ENCODE assay signal across 8 cellular contexts in the genomic region with DNA sequence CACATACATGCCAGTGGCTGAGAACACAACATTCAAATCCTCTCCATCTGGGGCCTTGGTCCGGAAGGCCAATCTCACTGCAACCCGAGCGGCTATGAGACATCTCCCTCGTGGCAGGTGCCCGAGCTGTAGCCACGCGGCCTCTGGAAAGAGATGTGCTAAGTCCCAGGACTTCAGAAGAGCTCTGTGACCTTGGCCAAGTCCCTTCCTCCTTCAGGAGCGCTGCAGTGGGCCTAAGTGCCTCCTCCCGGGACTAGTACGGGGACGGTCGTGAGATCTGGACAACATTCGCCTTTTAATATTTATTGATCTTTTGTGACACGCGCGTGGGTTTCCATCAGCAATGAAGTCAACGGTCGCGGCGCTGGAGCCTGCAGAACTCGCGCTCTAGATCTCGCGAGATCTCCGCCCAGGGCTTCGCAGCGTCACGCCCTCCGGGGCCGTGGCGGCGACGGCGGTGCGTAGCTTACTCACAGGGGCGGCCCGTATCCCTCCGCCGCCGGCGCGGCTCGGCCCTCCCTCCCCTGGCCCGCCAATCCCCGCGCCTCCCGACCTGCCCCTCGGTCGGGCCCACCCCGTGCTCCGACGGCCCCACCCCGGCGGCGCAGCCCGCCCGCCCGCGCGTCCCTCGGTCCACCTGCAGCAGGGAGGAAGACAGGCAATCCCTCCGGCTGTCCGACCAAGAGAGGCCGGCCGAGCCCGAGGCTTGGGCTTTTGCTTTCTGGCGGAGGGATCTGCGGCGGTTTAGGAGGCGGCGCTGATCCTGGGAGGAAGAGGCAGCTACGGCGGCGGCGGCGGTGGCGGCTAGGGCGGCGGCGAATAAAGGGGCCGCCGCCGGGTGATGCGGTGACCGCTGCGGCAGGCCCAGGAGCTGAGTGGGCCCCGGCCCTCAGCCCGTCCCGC. TPM values are rescaled to one million over a fixed set of nuclear protein-coding genes. Genes with fewer than 3 reads are reported as not detected.
DNase-seq lines count a peak whose midpoint lies in the region; ATAC-seq and TF ChIP-seq lines count a peak whose summit lies in the region.

Gene UBE2D2 (plus strand): TSS at position 588 of the 903 bp plus-strand sequence. CDS start 453 bp downstream, outside the sequence.

- peak within 1 kb of the TSS; percentile 86 for H3K4me2 ChIP-seq in hepatocyte

- H3K4me3 ChIP-seq in hepatocyte = peak within 1 kb of the TSS; percentile 93
- H3K4me3 ChIP-seq in aorta (ENCODE audit: low read length in 2 of 2) = peak within 1 kb of the TSS; percentile 87 to 98

- peaks cover 40% of the 10 kb centered on the region for H4K20me1 ChIP-seq in hepatocyte (ENCODE audit: insufficient read depth, poor library complexity, severe bottlenecking)

- ATAC-seq in GM18517 (IDR thresholded peaks at IDR 0.05; ENCODE audit: unreplicated experiment) = peak; percentile 66
- ATAC-seq in HG03039 (IDR thresholded peaks at IDR 0.05; ENCODE audit: unreplicated experiment) = peak; percentile 79
- ATAC-seq in aorta (ENCODE audit: low FRiP score) = peak; percentile 99

- H3K36me3 ChIP-seq in hepatocyte (replicated peaks; ENCODE audit: insufficient read depth, low read depth) (no peaks in the 10 kb centered on the region), aorta (ENCODE audit: control insufficient read depth in 1 of 2, insufficient read depth in 2 of 2, low read length in 1 of 2) (no peaks in the 10 kb centered on the region)

- peaks cover 46% of the 10 kb centered on the region for H3K79me2 ChIP-seq in hepatocyte

- WGBS in hepatocyte (ENCODE audit: low lambda C conversion rate, missing lambda C conversion rate) = 4% methylated on average over 50 of the region's 89 CpGs
- 1% methylated on average over 55 to 89 of the region's 89 CpGs for WGBS in aorta, 2 donors

- H3K4me1 ChIP-seq in hepatocyte (ENCODE audit: insufficient read depth) (peaks cover 30% of the 10 kb centered on the region), aorta (ENCODE audit: control insufficient read depth in 1 of 2, insufficient read depth in 2 of 2, low read length in 2 of 2) (no peaks in the 10 kb centered on the region)

- no peak for TF ChIP-seq CTCF in hepatocyte (IDR thresholded peaks at IDR 0.05; ENCODE audit: poor library complexity)

- H3K27me3 ChIP-seq in hepatocyte (no peaks in the 10 kb centered on the region), aorta (ENCODE audit: control insufficient read depth in 1 of 2, insufficient read depth in 2 of 2, low read length in 1 of 2) (no peaks in the 10 kb centered on the region)

- no peaks in the 10 kb centered on the region for H3K9me2 ChIP-seq in hepatocyte (replicated peaks; ENCODE audit: insufficient read depth)

- peak within 1 kb of the TSS; percentile 99 for H3K27ac ChIP-seq in hepatocyte
- H3K27ac ChIP-seq in aorta (ENCODE audit: low read depth in 1 of 2, low read length in 2 of 2) = peak within 1 kb of the TSS; percentile 87 to 88

- H3K9me3 ChIP-seq in hepatocyte (ENCODE audit: low read depth) (no peaks in the 10 kb centered on the region), aorta (ENCODE audit: control insufficient read depth, low read length) (no peaks in the 10 kb centered on the region)

- DNase-seq in NCI-H2081 treated with DMSO at 0.1 percent for 48 hours (lab: John Stamatoyannopoulos, UW) (peak; percentile 82), T1000 (lab: John Stamatoyannopoulos, UW) (peak; percentile 95), astrocyte of the hippocampus (ENCODE audit: low read depth, low spot score) (peak; percentile 99), hepatocyte (ENCODE audit: low spot score) (peak; percentile 99), renal cortical epithelial cell (ENCODE audit: low read depth) (peak; percentile 89), aorta (peak; percentile 99 to 100)

- peak within 1 kb of the TSS; percentile 80 for H2AFZ ChIP-seq in hepatocyte

- intact Hi-C loops in aorta (cut with DNase I) = loop anchor here in 1 of 2 donors (5.0 kb wide), 1 partner anchor 144 kb away; no protein-coding TSS in a partner anchor

RNA-seq across cellular contexts. Expression of gene UBE2D2, which starts in this region (rescaled TPM):
- total RNA-seq in hepatocyte (85.9 and 100.0 TPM in 2 replicates), renal cortical epithelial cell (78.2 and 86.7 TPM in 2 replicates), aorta (100 to 1,000 TPM in 1 of 2 donors, 10 to 100 TPM in 1; 96.8 to 116 TPM)
- polyA plus RNA-seq in hepatocyte (167 and 182 TPM in 2 replicates), aorta (100 to 1,000 TPM in 1 of 2 donors, 10 to 100 TPM in 1; 97.9 to 102 TPM)

Comparison
In these comparisons a context has a peak if more than half of its experiments do, and no peak if none do; other contexts are left out.
1. Peak in every context shown above with its lines: DNase-seq, ATAC-seq, H3K4me3 ChIP-seq and H3K27ac ChIP-seq.